Comparison of ENCODE assay signal across 23 cellular contexts in genomic region chr5:111765613-111766012, GRCh38. TPM values are rescaled to one million over a fixed set of nuclear protein-coding genes. Genes with fewer than 3 reads are reported as not detected.
DNase-seq lines count a peak whose midpoint lies in the region; ATAC-seq, FAIRE-seq and TF ChIP-seq lines count a peak whose summit lies in the region.
"Had no signal": no experiment of that assay in that cellular context is flagged by ENCODE, and none has a peak within 500 bp of the region (broad histone marks: within the 10 kb centered on the region; RNA-seq: fewer than 3 reads in every experiment).

No MANE protein-coding gene starts in this region.

- no peak overlapping the region for H2AK9ac ChIP-seq in IMR-90 (replicated peaks; ENCODE audit: low read depth, low read length, poor library complexity)

- no peak for DNase-seq in A549 (ENCODE audit: low read depth in 1 of 2, low spot score in 1 of 2)
- DNase-seq in IMR-90, result no peak
- DNase-seq in H1 (ENCODE audit: low read depth in 1 of 2, low spot score in 2 of 2), result no peak
- no peak for DNase-seq in stimulated activated naive B cell treated with anti-CD40 and anti-IgM and Interleukin-4, amounts not matched to agents 10 μg/mL and 1 μg/mL and 100 μg/mL, for 72 hours
- DNase-seq: AML-193; BE2C; CD4-positive, alpha-beta T cell; CD8-positive, alpha-beta memory T cell; DMS 273 treated with DMSO at 0.1 percent for 48 hours; DMS79; EL; GDM1; HFFc6 had no signal

- H4K8ac ChIP-seq in IMR-90 (ENCODE audit: low read depth in 2 of 2, low read length in 2 of 2) (no peak overlapping the region), H1 (ENCODE audit: extremely low read depth, insufficient read depth, low read length) (no peak overlapping the region)

- H2BK5ac ChIP-seq in IMR-90 (ENCODE audit: low read depth, low read length, poor library complexity, severe bottlenecking) (no peak overlapping the region), H1 (ENCODE audit: low read depth, low read length) (no peak overlapping the region)

- H3K4me3 Mint-ChIP-seq in stimulated activated naive B cell treated with anti-CD40 and anti-IgM and Interleukin-4, amounts not matched to agents 10 μg/mL and 1 μg/mL and 100 μg/mL, for 72 hours, result no peak overlapping the region
- H3K4me3 Mint-ChIP-seq: CD14-positive monocyte; CD4-positive, alpha-beta T cell; CD8-positive, alpha-beta memory T cell; GM23338; HFFc6 had no signal

- H3K9ac ChIP-seq in IMR-90 (ENCODE audit: low read depth, low read length) (no peak overlapping the region), H1 (replicated peaks in 1 of 4; ENCODE audit: extremely low read depth in 1 of 4, low read depth in 3 of 4, low read length in 3 of 4) (no peak overlapping the region)
- H3K9ac ChIP-seq: BLaER1 treated with 17β-estradiol and CSF1 and Interleukin-3, amounts not matched to agents 10 nM and 100 nM had no signal

- H3K27me3 ChIP-seq in IMR-90 (ENCODE audit: control insufficient read depth, insufficient read depth, low read length) (no peaks in the 10 kb centered on the region), H1 (replicated peaks in 1 of 4; ENCODE audit: control insufficient read depth in 3 of 4, extremely low read depth in 1 of 4, insufficient read depth in 3 of 4, low read length in 3 of 4) (no peaks in the 10 kb centered on the region; a peak in 1 of 7 replicates)
- H3K27me3 ChIP-seq: BE2C; BLaER1 treated with 17β-estradiol and CSF1 and Interleukin-3, amounts not matched to agents 10 nM and 100 nM had no signal

- no peak for TF ChIP-seq CTCF in A549 (IDR thresholded peaks at IDR 0.05)
- TF ChIP-seq CTCF in IMR-90 (conservative IDR thresholded peaks at IDR 0.05; ENCODE audit: low read depth, low read length), result no peak
- no peak for TF ChIP-seq CTCF in H1 (IDR thresholded peaks at IDR 0.05; ENCODE audit: control extremely low read depth in 1 of 3, insufficient read depth in 1 of 3, low read depth in 1 of 3, low read length in 3 of 3)

- H3K4me1 ChIP-seq in A549 (no peaks in the 10 kb centered on the region), IMR-90 (ENCODE audit: control insufficient read depth, insufficient read depth, low read length) (peaks cover 6% of the 10 kb centered on the region), H1 (replicated peaks in 1 of 4; ENCODE audit: control insufficient read depth in 3 of 4, insufficient read depth in 4 of 4, low read length in 3 of 4) (no peaks in the 10 kb centered on the region)
- H3K4me1 ChIP-seq: BE2C had no signal

- no peak overlapping the region for H3K4me3 ChIP-seq in A549
- no peak overlapping the region for H3K4me3 ChIP-seq in IMR-90 (ENCODE audit: insufficient read depth, low read depth, low read length)
- no peak overlapping the region for H3K4me3 ChIP-seq in H1 (ENCODE audit: extremely low read depth in 1 of 4, insufficient read depth in 2 of 4, low read depth in 3 of 4, low read length in 4 of 4)
- H3K4me3 ChIP-seq: BLaER1 treated with 17β-estradiol and CSF1 and Interleukin-3, amounts not matched to agents 10 nM and 100 nM; GM12878; GM23338; HAP-1 had no signal

- dilution Hi-C loops in IMR-90 (cut with HindIII; ENCODE audit: low sequenced_read_pairs, unreplicated experiment), result no loop called here

- H3K23me2 ChIP-seq in H1 (ENCODE audit: low read depth, low read length), result no peaks in the 10 kb centered on the region

- ATAC-seq in A549, result no peak
- no peak for ATAC-seq in IMR-90 (ENCODE audit: low read depth)
- no peak for ATAC-seq in stimulated activated naive B cell treated with anti-CD40 and anti-IgM and Interleukin-4, amounts not matched to agents 10 μg/mL and 1 μg/mL and 100 μg/mL, for 72 hours (replicated peaks)
- ATAC-seq in HG03280 (IDR thresholded peaks at IDR 0.05; ENCODE audit: unreplicated experiment), result no peak
- ATAC-seq in GM19324 (IDR thresholded peaks at IDR 0.05; ENCODE audit: low FRiP score, unreplicated experiment), result no peak
- ATAC-seq: GM12878, GM23338 had no signal

- in situ Hi-C loops in IMR-90 (cut with MboI; ENCODE audit: low sequenced_read_pairs), result loop anchor here (10.0 kb wide), 1 partner anchor 379 kb away; no protein-coding TSS in a partner anchor

- POLR2A ChIA-PET in A549 (lab: Yijun Ruan, JAX) (no interaction called here), IMR-90 (lab: Charles Lee; ENCODE audit: unreplicated experiment) (no interaction called here), H1 (lab: Charles Lee; ENCODE audit: partially characterized antibody) (interaction anchor here (1.6 to 3.3 kb wide), 2 partner anchors 8 to 10 kb away, joined by 3 to 17 read pairs; partner anchors contain the start of gene NREP)

- no peak overlapping the region for H2BK20ac ChIP-seq in IMR-90 (ENCODE audit: low read depth, low read length)
- no peak overlapping the region for H2BK20ac ChIP-seq in H1 (ENCODE audit: low read length)

- peak overlapping the region; percentile 56 for H3K27ac Mint-ChIP-seq in stimulated activated naive B cell treated with anti-CD40 and anti-IgM and Interleukin-4, amounts not matched to agents 10 μg/mL and 1 μg/mL and 100 μg/mL, for 72 hours
- H3K27ac Mint-ChIP-seq: CD4-positive, alpha-beta T cell; CD8-positive, alpha-beta memory T cell; GM23338; HFFc6 had no signal

- H3K9me3 ChIP-seq in A549 (no peaks in the 10 kb centered on the region), IMR-90 (ENCODE audit: control insufficient read depth, insufficient read depth, low read length) (no peaks in the 10 kb centered on the region), H1 (ENCODE audit: insufficient read depth in 2 of 2, low read depth in 1 of 2, low read length in 1 of 2) (no peaks in the 10 kb centered on the region)
- H3K9me3 ChIP-seq: BE2C, HAP-1 had no signal

- H2BK120ac ChIP-seq in IMR-90 (ENCODE audit: low read depth, low read length) (no peak overlapping the region), H1 (replicated peaks; ENCODE audit: low read depth, low read length) (no peak overlapping the region)

- no peak overlapping the region for H2BK15ac ChIP-seq in IMR-90 (ENCODE audit: low read depth, low read length)
- H2BK15ac ChIP-seq in H1 (ENCODE audit: low read length), result no peak overlapping the region

- H3K27ac ChIP-seq in A549 (no peak overlapping the region), IMR-90 (ENCODE audit: insufficient read depth, low read length) (no peak overlapping the region), H1 (ENCODE audit: low read depth, low read length) (no peak overlapping the region)
- H3K27ac ChIP-seq: BLaER1 treated with 17β-estradiol and CSF1 and Interleukin-3, amounts not matched to agents 10 nM and 100 nM had no signal

- H3K14ac ChIP-seq in IMR-90 (replicated peaks; ENCODE audit: low read depth, low read length) (no peak overlapping the region), H1 (ENCODE audit: insufficient read length) (no peak overlapping the region)

- intact Hi-C loops in IMR-90 (cut with micrococcal nuclease), result no loop called here

- no peaks in the 10 kb centered on the region for H3K79me1 ChIP-seq in IMR-90 (ENCODE audit: low read depth in 1 of 2, low read length in 2 of 2)
- no peaks in the 10 kb centered on the region for H3K79me1 ChIP-seq in H1 (ENCODE audit: low read depth, low read length)

- H3K9me3 Mint-ChIP-seq in stimulated activated naive B cell treated with anti-CD40 and anti-IgM and Interleukin-4, amounts not matched to agents 10 μg/mL and 1 μg/mL and 100 μg/mL, for 72 hours, result peaks cover 3 to 4% of the 10 kb centered on the region in 2 donors
- H3K9me3 Mint-ChIP-seq: CD14-positive monocyte; CD4-positive, alpha-beta T cell; GM23338; HFFc6 had no signal

- H3K18ac ChIP-seq in IMR-90 (ENCODE audit: low read depth, low read length), result no peak overlapping the region
- H3K18ac ChIP-seq in H1 (ENCODE audit: extremely low read depth, low read length), result no peak overlapping the region

- H3K27me3 Mint-ChIP-seq in stimulated activated naive B cell treated with anti-CD40 and anti-IgM and Interleukin-4, amounts not matched to agents 10 μg/mL and 1 μg/mL and 100 μg/mL, for 72 hours, result no peaks in the 10 kb centered on the region

- CTCF ChIA-PET in A549 (lab: Yijun Ruan, JAX) (no interaction called here), IMR-90 (lab: Yijun Ruan, JAX) (no interaction called here), H1 (lab: Charles Lee; ENCODE audit: partially characterized antibody) (interaction anchor here (0.6 kb wide), 1 partner anchor 11 kb away, joined by 3 read pairs; no protein-coding TSS in a partner anchor)

- H2AK5ac ChIP-seq in IMR-90 (ENCODE audit: low read depth, low read length), result no peak overlapping the region
- H2AK5ac ChIP-seq in H1 (ENCODE audit: low read depth, low read length), result no peak overlapping the region

- H2AFZ ChIP-seq in IMR-90 (replicated peaks; ENCODE audit: low read length, poor library complexity), result no peak overlapping the region
- H2AFZ ChIP-seq in H1 (ENCODE audit: low read length), result no peak overlapping the region
- H2AFZ ChIP-seq: GM23338 had no signal

- H4K91ac ChIP-seq in IMR-90 (ENCODE audit: insufficient read depth, low read depth, low read length) (no peak overlapping the region), H1 (replicated peaks; ENCODE audit: insufficient read length, low read length) (no peak overlapping the region)

- no peak for TF ChIP-seq RAD21 in A549 (conservative IDR thresholded peaks at IDR 0.05 in 1 of 2, IDR thresholded peaks at IDR 0.05 in 1 of 2)
- TF ChIP-seq RAD21 in IMR-90 (IDR thresholded peaks at IDR 0.05; ENCODE audit: low read length), result no peak
- no peak for TF ChIP-seq RAD21 in H1 (IDR thresholded peaks at IDR 0.05 in 1 of 2, conservative IDR thresholded peaks at IDR 0.05 in 1 of 2; ENCODE audit: low read depth in 2 of 2, low read length in 2 of 2)

- H4K5ac ChIP-seq in IMR-90 (ENCODE audit: low read depth, low read length), result no peak overlapping the region
- no peak overlapping the region for H4K5ac ChIP-seq in H1 (ENCODE audit: insufficient read length, low read depth, low read length)

- H4K20me1 ChIP-seq in IMR-90 (ENCODE audit: insufficient read depth, low read length) (no peaks in the 10 kb centered on the region), H1 (replicated peaks in 1 of 2; ENCODE audit: control insufficient read depth in 1 of 2, insufficient read depth in 2 of 2, low read length in 2 of 2) (no peaks in the 10 kb centered on the region)
- H4K20me1 ChIP-seq: BLaER1 treated with 17β-estradiol and CSF1 and Interleukin-3, amounts not matched to agents 10 nM and 100 nM had no signal

- no peak overlapping the region for H3K56ac ChIP-seq in IMR-90 (ENCODE audit: extremely low read depth, insufficient read depth, low read length)
- no peak overlapping the region for H3K56ac ChIP-seq in H1 (replicated peaks; ENCODE audit: insufficient read length, low read depth, low read length)

- H3K9me1 ChIP-seq in IMR-90 (ENCODE audit: insufficient read depth, low read length), result no peaks in the 10 kb centered on the region

- no peaks in the 10 kb centered on the region for H3K79me2 ChIP-seq in H1 (ENCODE audit: control insufficient read depth in 1 of 2, insufficient read depth in 2 of 2, low read length in 2 of 2)

- TF ChIP-seq EP300 in A549 (IDR thresholded peaks at IDR 0.05) (no peak), H1 (IDR thresholded peaks at IDR 0.05; ENCODE audit: borderline replicate concordance in 1 of 2, low read depth in 2 of 2, low read length in 2 of 2) (no peak)

- TF ChIP-seq POLR2A in A549 (IDR thresholded peaks at IDR 0.05; ENCODE audit: low read length) (no peak), IMR-90 (IDR thresholded peaks at IDR 0.05; ENCODE audit: low read depth, low read length) (no peak), H1 (IDR thresholded peaks at IDR 0.05; ENCODE audit: control extremely low read depth in 1 of 2, low read depth in 2 of 2, low read length in 2 of 2) (no peak)

- H3K23ac ChIP-seq in IMR-90 (ENCODE audit: low read depth, low read length) (no peak overlapping the region), H1 (ENCODE audit: insufficient read length) (no peak overlapping the region)

- BruUV-seq in IMR-90 (replicated peaks; lab: Mats Ljungman, UMichigan), result no TSS peak

- H2BK12ac ChIP-seq in H1 (ENCODE audit: low read depth, low read length), result no peak overlapping the region

- FAIRE-seq in A549 (lab: Jason Lieb, UNC) (no peak), H1 (lab: Jason Lieb, UNC) (no peak)
- FAIRE-seq: D721Med, GM12878, GM19239, H54 had no signal

- H3K36me3 ChIP-seq in IMR-90 (ENCODE audit: control insufficient read depth, insufficient read depth, low read length) (no peaks in the 10 kb centered on the region), H1 (ENCODE audit: control insufficient read depth in 2 of 4, insufficient read depth in 4 of 4, low read length in 3 of 4) (no peaks in the 10 kb centered on the region)
- H3K36me3 ChIP-seq: BE2C; BLaER1 treated with 17β-estradiol and CSF1 and Interleukin-3, amounts not matched to agents 10 nM and 100 nM; HAP-1 had no signal

- H3K4ac ChIP-seq in IMR-90 (ENCODE audit: low read depth, low read length), result no peak overlapping the region
- no peak overlapping the region for H3K4ac ChIP-seq in H1 (replicated peaks; ENCODE audit: insufficient read length, low read depth, low read length)

- H3K4me1 Mint-ChIP-seq in stimulated activated naive B cell treated with anti-CD40 and anti-IgM and Interleukin-4, amounts not matched to agents 10 μg/mL and 1 μg/mL and 100 μg/mL, for 72 hours, result no peaks in the 10 kb centered on the region
- H3K4me1 Mint-ChIP-seq: CD8-positive, alpha-beta memory T cell had no signal

- WGBS in A549 (ENCODE audit: missing lambda C conversion rate), result 75% methylated on average over 4 of the region's 4 CpGs
- WGBS in IMR-90 (ENCODE audit: extremely low coverage in 2 of 2, insufficient read length in 1 of 2), 2 experiments, result 100% methylated on average over 2 of the region's 4 CpGs; no CpG with 5 or more reads in 1 of the 2 experiments
- 97% methylated on average over 4 of the region's 4 CpGs; no CpG with 5 or more reads in 1 of the 2 experiments for WGBS in H1 (ENCODE audit: extremely low coverage in 1 of 2, insufficient coverage in 1 of 2, insufficient read length in 1 of 2, insufficient replicate concordance in 2 of 2, low coverage in 1 of 2, low lambda C conversion rate in 2 of 2, missing lambda C conversion rate in 1 of 2), 2 experiments

- H3K4me2 ChIP-seq in A549, result no peak overlapping the region
- H3K4me2 ChIP-seq in IMR-90 (ENCODE audit: low read depth, low read length), result no peak overlapping the region
- H3K4me2 ChIP-seq in H1 (ENCODE audit: insufficient read depth in 1 of 2, low read depth in 2 of 2, low read length in 2 of 2), result no peak overlapping the region
- H3K4me2 ChIP-seq: BLaER1 treated with 17β-estradiol and CSF1 and Interleukin-3, amounts not matched to agents 10 nM and 100 nM; GM23338 had no signal

- no peaks in the 10 kb centered on the region for H3K36me3 Mint-ChIP-seq in stimulated activated naive B cell treated with anti-CD40 and anti-IgM and Interleukin-4, amounts not matched to agents 10 μg/mL and 1 μg/mL and 100 μg/mL, for 72 hours
- H3K36me3 Mint-ChIP-seq: CD14-positive monocyte had no signal

RNA-seq across cellular contexts. Expression of gene NREP, which starts 8.6 kb away (rescaled TPM):
- polyA plus RNA-seq in A549 (2011; rRNA removed) (24.5 and 28.1 TPM in 2 replicates), A549 (2017; fragmentation: RNase III; extraction: RNeasy Plus Mini Kit Qiagen cat#74134 plus additional on column Dnase treatment) (6.3 to 11.0 TPM (median 8.7 TPM) in 3 replicates), IMR-90 (2012; rRNA removed) (246 and 277 TPM in 2 replicates), H1 (2011; rRNA removed) (171 and 301 TPM in 2 replicates)
- 6.0 and 6.8 TPM in 2 replicates for polyA plus RNA-seq in A549 (2012; cell fraction: cytosol; rRNA removed)
- 3.1 and 5.9 TPM in 2 replicates for polyA plus RNA-seq in A549 (2012; cell fraction: nucleus; rRNA removed)
- 13.5 and 13.6 TPM in 2 replicates for polyA minus RNA-seq in A549 (2011; rRNA and poly(A)+ RNA removed)
- total RNA-seq in IMR-90 (2012; rRNA removed), result 178 and 234 TPM in 2 replicates
- polyA plus RNA-seq in IMR-90 (2012; cell fraction: cytosol; rRNA removed), result 42.7 and 48.6 TPM in 2 replicates
- 62.1 and 406 TPM in 2 replicates for polyA plus RNA-seq in IMR-90 (2012; cell fraction: nucleus; rRNA removed; ENCODE audit: low replicate concordance)
- total RNA-seq in H1 (2021; fragmentation: NEBNext Ultra II Directional; extraction: Animal tissue kit (Norgen Biotek cat#: 25700)), result 254 and 271 TPM in 2 replicates
- polyA plus RNA-seq in H1 (2011; cell fraction: cytosol; rRNA removed), result 298 TPM
- 110 TPM for polyA plus RNA-seq in H1 (2011; cell fraction: nucleus; rRNA removed)
- 155 to 220 TPM (median 172 TPM) in 4 replicates for polyA plus RNA-seq in H1 (2012, experiment 1 of 2)
- 147 TPM for polyA plus RNA-seq in H1 (2012, experiment 2 of 2)
- 272 TPM for polyA plus RNA-seq in H1 (2013, experiment 1 of 2)
- polyA plus RNA-seq in H1 (2013, experiment 2 of 2), result 278 TPM
- polyA minus RNA-seq in H1 (2011; rRNA and poly(A)+ RNA removed), result 145 and 168 TPM in 2 replicates
- polyA minus RNA-seq in H1 (2011; cell fraction: cytosol; rRNA and poly(A)+ RNA removed), result 88.7 TPM
- 211 TPM for polyA minus RNA-seq in H1 (2011; cell fraction: nucleus; rRNA and poly(A)+ RNA removed)

Comparison
In these comparisons a context has a peak if more than half of its experiments do, and no peak if none do; other contexts are left out.
1. Of the 18 proteins assayed by ChIP-seq in both H1 and A549: peak only in H1: none; only in A549: none; in both: MAFK; in neither: 17.